ENCODE assay signal across 8 cellular contexts in genomic region chr10:63720072-63720537, GRCh38.
DNase-seq lines count a peak whose midpoint lies in the region; ATAC-seq and TF ChIP-seq lines count a peak whose summit lies in the region.

No MANE protein-coding gene starts in this region.

- no peak overlapping the region for H3K4me3 ChIP-seq in fibroblast of villous mesenchyme (ENCODE audit: low read depth, low read length)

- POLR2A ChIA-PET in activated CD4-positive, alpha-beta T cell treated with anti-CD3 and anti-CD28 coated beads for 36 hours (lab: Charles Lee), result interaction anchor here (0.6 to 1.4 kb wide), 3 partner anchors 198 to 1671 kb away, joined by 3 read pairs; no protein-coding TSS in a partner anchor
- POLR2A ChIA-PET in activated CD8-positive, alpha-beta T cell treated with anti-CD3 and anti-CD28 coated beads, Interleukin-2, amount 10 ng/mL, durations not matched to agents 7 days and 5 days (lab: Charles Lee), result interaction anchor here (1.2 to 2.0 kb wide), 4 partner anchors 90 to 587 kb away, joined by 3 to 8 read pairs (median 5); partner anchors contain the start of gene NRBF2

- H3K4me1 Mint-ChIP-seq in activated CD4-positive, alpha-beta T cell treated with anti-CD3 and anti-CD28 coated beads for 36 hours, result peaks cover 7% of the 10 kb centered on the region
- H3K4me1 Mint-ChIP-seq in activated CD8-positive, alpha-beta T cell treated with anti-CD3 and anti-CD28 coated beads, Interleukin-2, amount 10 ng/mL, durations not matched to agents 7 days and 5 days (ENCODE audit: low read depth), result peaks cover 16% of the 10 kb centered on the region
- H3K4me1 Mint-ChIP-seq in progenitor cell of endocrine pancreas (ENCODE audit: low read depth), result peaks cover 2% of the 10 kb centered on the region

- no peak overlapping the region for H3K27ac Mint-ChIP-seq in activated CD4-positive, alpha-beta T cell treated with anti-CD3 and anti-CD28 coated beads for 36 hours
- no peak overlapping the region for H3K27ac Mint-ChIP-seq in activated CD8-positive, alpha-beta T cell treated with anti-CD3 and anti-CD28 coated beads, Interleukin-2, amount 10 ng/mL, durations not matched to agents 7 days and 5 days
- no peak overlapping the region for H3K27ac Mint-ChIP-seq in progenitor cell of endocrine pancreas

- intact Hi-C loops in activated CD4-positive, alpha-beta T cell treated with anti-CD3 and anti-CD28 coated beads for 36 hours (cut with DNase I, micrococcal nuclease), result loop anchor here (1.0 to 10.0 kb wide), 7 partner anchors 90 to 1125 kb away; partner anchors contain the start of gene REEP3 (in 1 of the 2)

- no peak overlapping the region for H3K4me3 Mint-ChIP-seq in activated CD4-positive, alpha-beta T cell treated with anti-CD3 and anti-CD28 coated beads for 36 hours
- H3K4me3 Mint-ChIP-seq in activated CD8-positive, alpha-beta T cell treated with anti-CD3 and anti-CD28 coated beads, Interleukin-2, amount 10 ng/mL, durations not matched to agents 7 days and 5 days, result peak overlapping the region; percentile 12
- H3K4me3 Mint-ChIP-seq in progenitor cell of endocrine pancreas (ENCODE audit: low read depth), result no peak overlapping the region

- peaks cover 10% of the 10 kb centered on the region for H3K27me3 Mint-ChIP-seq in activated CD4-positive, alpha-beta T cell treated with anti-CD3 and anti-CD28 coated beads for 36 hours
- H3K27me3 Mint-ChIP-seq in activated CD8-positive, alpha-beta T cell treated with anti-CD3 and anti-CD28 coated beads, Interleukin-2, amount 10 ng/mL, durations not matched to agents 7 days and 5 days (ENCODE audit: low read depth), result peaks cover 3% of the 10 kb centered on the region
- H3K27me3 Mint-ChIP-seq in progenitor cell of endocrine pancreas, result peaks cover 8% of the 10 kb centered on the region

- no peaks in the 10 kb centered on the region for H3K9me3 Mint-ChIP-seq in activated CD4-positive, alpha-beta T cell treated with anti-CD3 and anti-CD28 coated beads for 36 hours (ENCODE audit: low read depth)
- H3K9me3 Mint-ChIP-seq in activated CD8-positive, alpha-beta T cell treated with anti-CD3 and anti-CD28 coated beads, Interleukin-2, amount 10 ng/mL, durations not matched to agents 7 days and 5 days (ENCODE audit: insufficient read depth), result no peaks in the 10 kb centered on the region
- no peaks in the 10 kb centered on the region for H3K9me3 Mint-ChIP-seq in progenitor cell of endocrine pancreas (ENCODE audit: low read depth)

- peak; percentile 49 for ATAC-seq in activated CD4-positive, alpha-beta T cell treated with anti-CD3 and anti-CD28 coated beads for 36 hours
- ATAC-seq in HG02973 (IDR thresholded peaks at IDR 0.05; ENCODE audit: unreplicated experiment) (peak; percentile 52), GM21786 (IDR thresholded peaks at IDR 0.05; ENCODE audit: unreplicated experiment) (no peak)
- peak; percentile 62 for ATAC-seq in activated CD8-positive, alpha-beta T cell treated with anti-CD3 and anti-CD28 coated beads, Interleukin-2, amount 10 ng/mL, durations not matched to agents 7 days and 5 days

- DNase-seq in activated CD4-positive, alpha-beta T cell treated with anti-CD3 and anti-CD28 coated beads for 36 hours, result peak; percentile 57
- no peak for DNase-seq in activated CD4-positive, alpha-beta T cell treated with anti-CD3 and anti-CD28 coated beads for 1 hour
- peak; percentile 61 for DNase-seq in NCI-H2227 (lab: John Stamatoyannopoulos, UW; ENCODE audit: unreplicated experiment)
- DNase-seq in activated CD8-positive, alpha-beta T cell treated with anti-CD3 and anti-CD28 coated beads, Interleukin-2, amount 10 ng/mL, durations not matched to agents 7 days and 5 days, result peak; percentile 65
- DNase-seq in fibroblast of villous mesenchyme (ENCODE audit: low read depth), result peak; percentile 64
- DNase-seq in progenitor cell of endocrine pancreas (ENCODE audit: low spot score, unreplicated experiment), result no peak

- CTCF ChIA-PET in activated CD4-positive, alpha-beta T cell treated with anti-CD3 and anti-CD28 coated beads for 36 hours (lab: Charles Lee), result interaction anchor here (0.6 to 9.2 kb wide), 85 partner anchors 8 to 906 kb away, joined by 3 to 204 read pairs (median 4); partner anchors contain the start of gene REEP3
- CTCF ChIA-PET in activated CD8-positive, alpha-beta T cell treated with anti-CD3 and anti-CD28 coated beads, Interleukin-2, amount 10 ng/mL, durations not matched to agents 7 days and 5 days (lab: Charles Lee), result interaction anchor here (0.6 to 8.2 kb wide), 71 partner anchors 10 to 1282 kb away, joined by 3 to 234 read pairs (median 4); partner anchors contain the start of genes EGR2 and REEP3

- TF ChIP-seq CTCF in fibroblast of villous mesenchyme (IDR thresholded peaks at IDR 0.05; ENCODE audit: insufficient read depth, low read depth, low read length) (peak; percentile 94), progenitor cell of endocrine pancreas (IDR thresholded peaks at IDR 0.05; ENCODE audit: unreplicated experiment) (peak; percentile 99)

- H3K36me3 Mint-ChIP-seq in activated CD4-positive, alpha-beta T cell treated with anti-CD3 and anti-CD28 coated beads for 36 hours (ENCODE audit: low read depth), result no peaks in the 10 kb centered on the region
- no peaks in the 10 kb centered on the region for H3K36me3 Mint-ChIP-seq in activated CD8-positive, alpha-beta T cell treated with anti-CD3 and anti-CD28 coated beads, Interleukin-2, amount 10 ng/mL, durations not matched to agents 7 days and 5 days (ENCODE audit: low read depth)
- no peaks in the 10 kb centered on the region for H3K36me3 Mint-ChIP-seq in progenitor cell of endocrine pancreas (ENCODE audit: insufficient read depth)

Comparison
In these comparisons a context has a peak if more than half of its experiments do, and no peak if none do; other contexts are left out.
1. DNase-seq: peak in activated CD4-positive, alpha-beta T cell treated with anti-CD3 and anti-CD28 coated beads for 36 hours (single experiment), NCI-H2227 (single experiment), activated CD8-positive, alpha-beta T cell treated with anti-CD3 and anti-CD28 coated beads, Interleukin-2, amount 10 ng/mL, durations not matched to agents 7 days and 5 days (single experiment) and fibroblast of villous mesenchyme (single experiment); none in activated CD4-positive, alpha-beta T cell treated with anti-CD3 and anti-CD28 coated beads for 1 hour (single experiment) and progenitor cell of endocrine pancreas (single experiment).